ENCODE assay signal across 8 cellular contexts in genomic region chr1:159132271-159132881, GRCh38. TPM values are rescaled to one million over a fixed set of nuclear protein-coding genes. Genes with fewer than 3 reads are reported as not detected.
DNase-seq lines count a peak whose midpoint lies in the region; ATAC-seq lines count a peak whose summit lies in the region.

No MANE protein-coding gene starts in this region.

- ATAC-seq in GM21447 (IDR thresholded peaks at IDR 0.05; ENCODE audit: unreplicated experiment) = no peak

- DNase-seq in AG20443 (ENCODE audit: low spot score) = peak; percentile 84
- DNase-seq in GM19240 (ENCODE audit: insufficient read length, low spot score) = peak; percentile 52
- peak; percentile 69 for DNase-seq in NCI-H460 (ENCODE audit: extremely low read depth, low read depth)
- DNase-seq in activated CD4-positive, alpha-beta T cell treated with anti-CD3 and anti-CD28 coated beads, Interleukin-2, amount 50 U/mL, for 48 hours = peak; percentile 78 to 85
- peak; percentile 56 for DNase-seq in effector CD4-positive, alpha-beta T cell
- peak; percentile 63 to 70 for DNase-seq in lung microvascular endothelial cell (ENCODE audit: low read depth in 2 of 2)
- DNase-seq in stimulated activated CD8-positive, alpha-beta memory T cell treated with anti-CD3 and anti-CD28 coated beads, Interleukin-15, amount 100 ng/mL, for 24 hours (ENCODE audit: low read depth) = peak; percentile 45

RNA-seq across cellular contexts. Expression of gene CADM3, which starts 39.0 kb away (rescaled TPM):
- total RNA-seq in NCI-H460 (2014; rRNA removed; shearing (Covaris generic)) = not detected in 2 replicates
- not detected in 2 replicates for polyA plus RNA-seq in NCI-H460 (2014; cell fraction: nucleus; rRNA removed)
- total RNA-seq in lung microvascular endothelial cell = under 0.01 and 0.40 TPM in 2 replicates

RNA-seq across cellular contexts. Expression of gene AIM2, which starts 55.8 kb away (rescaled TPM):
- not detected in 2 replicates for total RNA-seq in NCI-H460 (2014; rRNA removed; shearing (Covaris generic))
- not detected in 2 replicates for polyA plus RNA-seq in NCI-H460 (2014; cell fraction: nucleus; rRNA removed)
- not detected in 2 replicates for total RNA-seq in lung microvascular endothelial cell
